8 cellular contexts compared by ENCODE assay signal in genomic region chr1:120724507-120724906, GRCh38. TPM values are rescaled to one million over a fixed set of nuclear protein-coding genes. Genes with fewer than 3 reads are reported as not detected.
A peak's percentile ranks its signal among the peaks of the same experiment; 100 is the strongest.
DNase-seq lines count a peak whose midpoint lies in the region; ATAC-seq, FAIRE-seq and TF ChIP-seq lines count a peak whose summit lies in the region.
"Not testable (repeated sequence)": the region's sequence is repeated elsewhere in the genome, so short reads cannot be mapped to it uniquely, and the experiment has no call there.

No MANE protein-coding gene starts in this region.

- not testable (repeated sequence) for H3K36me3 Mint-ChIP-seq in Caco-2 (ENCODE audit: insufficient read depth, unreplicated experiment); astrocyte (ENCODE audit: low read depth, unreplicated experiment); memory B cell

- not testable (repeated sequence) for H4K91ac ChIP-seq in trophoblast cell (ENCODE audit: low read depth, low read length)

- H2AFZ ChIP-seq in astrocyte (ENCODE audit: low read depth, low read length); trophoblast cell (ENCODE audit: insufficient read depth, low read length, poor library complexity): not testable (repeated sequence)

- not testable (repeated sequence) for H3K36me3 ChIP-seq in Caco-2 (ENCODE audit: control insufficient read depth, insufficient read depth, low read length); astrocyte (ENCODE audit: insufficient read depth, low read length); trophoblast cell (ENCODE audit: control insufficient read depth in 1 of 2, insufficient read depth in 2 of 2, low read length in 2 of 2); subcutaneous abdominal adipose tissue (ENCODE audit: control insufficient read depth in 5 of 5, insufficient read depth in 5 of 5, low read length in 5 of 5)

- peak overlapping the region; percentile 56 for H3K4me3 ChIP-seq in Caco-2 (ENCODE audit: low read depth, low read length)
- H3K4me3 ChIP-seq in LNCaP clone FGC (ENCODE audit: low read depth, low read length), result peak overlapping the region; percentile 56
- not testable (repeated sequence) for H3K4me3 ChIP-seq in astrocyte (ENCODE audit: insufficient read depth, low read depth, low read length)
- H3K4me3 ChIP-seq in epithelial cell of esophagus (ENCODE audit: low read length), result peak overlapping the region; percentile 26
- H3K4me3 ChIP-seq in trophoblast cell (ENCODE audit: low read depth, low read length), result peak overlapping the region; percentile 81
- H3K4me3 ChIP-seq in subcutaneous abdominal adipose tissue (ENCODE audit: low read depth in 1 of 5, low read length in 5 of 5), result peak overlapping the region in 4 of 5 donors; percentile 47 to 73 (median 62)

- not testable (repeated sequence) for H3K27me3 Mint-ChIP-seq in Caco-2 (ENCODE audit: insufficient read depth, unreplicated experiment); astrocyte (ENCODE audit: low read depth, unreplicated experiment); memory B cell

- FAIRE-seq in astrocyte (lab: Jason Lieb, UNC), result not testable (repeated sequence)

- not testable (repeated sequence) for H2BK120ac ChIP-seq in trophoblast cell (ENCODE audit: insufficient read depth, low read length, poor library complexity)

- not testable (repeated sequence) for BruUV-seq in Caco-2 (replicated peaks; lab: Mats Ljungman, UMichigan)

- H3K14ac ChIP-seq in trophoblast cell (ENCODE audit: low read length), result not testable (repeated sequence)

- intact Hi-C loops in Caco-2 (cut with micrococcal nuclease; ENCODE audit: unreplicated experiment), result not testable (repeated sequence)

- H4K8ac ChIP-seq in trophoblast cell (ENCODE audit: low read depth, low read length), result not testable (repeated sequence)

- H3K79me2 ChIP-seq in astrocyte (ENCODE audit: insufficient read depth, low read length); trophoblast cell (ENCODE audit: control insufficient read depth, insufficient read depth, low read length, poor library complexity): not testable (repeated sequence)

- not testable (repeated sequence) for H3K9me3 Mint-ChIP-seq in Caco-2 (ENCODE audit: unreplicated experiment); astrocyte (ENCODE audit: unreplicated experiment); memory B cell

- H3K4me1 ChIP-seq in Caco-2; astrocyte (ENCODE audit: insufficient read depth, low read length); trophoblast cell (ENCODE audit: control insufficient read depth in 1 of 2, insufficient read depth in 2 of 2, low read length in 2 of 2); subcutaneous abdominal adipose tissue (ENCODE audit: control insufficient read depth in 5 of 5, insufficient read depth in 5 of 5, low read length in 5 of 5): not testable (repeated sequence)

- not testable (repeated sequence) for H4K20me1 ChIP-seq in astrocyte (ENCODE audit: insufficient read depth, low read length)

- not testable (repeated sequence) for H3K23ac ChIP-seq in trophoblast cell (ENCODE audit: low read length)

- H2BK5ac ChIP-seq in trophoblast cell (ENCODE audit: low read depth, low read length, poor library complexity), result not testable (repeated sequence)

- not testable (repeated sequence) for H3K4me2 ChIP-seq in astrocyte (ENCODE audit: low read length); trophoblast cell (ENCODE audit: low read length)

- H2BK12ac ChIP-seq in trophoblast cell (ENCODE audit: low read length), result not testable (repeated sequence)

- not testable (repeated sequence) for H3K4me1 Mint-ChIP-seq in Caco-2 (ENCODE audit: low read depth, unreplicated experiment); astrocyte (ENCODE audit: low read depth, unreplicated experiment); memory B cell

- H3K9me3 ChIP-seq in Caco-2; astrocyte (ENCODE audit: insufficient read depth, low read depth, low read length); trophoblast cell (ENCODE audit: insufficient read depth, low read depth, low read length); subcutaneous abdominal adipose tissue (ENCODE audit: control insufficient read depth in 5 of 5, low read length in 5 of 5): not testable (repeated sequence)

- DNase-seq in Caco-2, result peak; percentile 12 to 30
- not testable (repeated sequence) for DNase-seq in LNCaP clone FGC (ENCODE audit: low read depth); astrocyte (ENCODE audit: low read depth); epithelial cell of esophagus (ENCODE audit: low read depth); memory B cell (ENCODE audit: low spot score in 2 of 2); trophoblast cell
- DNase-seq in activated CD4-positive, alpha-beta T cell treated with anti-CD3 and anti-CD28 coated beads for 48 hours, result peak; percentile 5

- not testable (repeated sequence) for H3K79me1 ChIP-seq in trophoblast cell (ENCODE audit: low read length)

- H3K4me3 Mint-ChIP-seq in Caco-2 (ENCODE audit: unreplicated experiment), result peak overlapping the region; percentile 56
- H3K4me3 Mint-ChIP-seq in astrocyte (ENCODE audit: unreplicated experiment), result peak overlapping the region; percentile 50
- peak overlapping the region; percentile 78 for H3K4me3 Mint-ChIP-seq in memory B cell

- not testable (repeated sequence) for H3K4ac ChIP-seq in trophoblast cell (ENCODE audit: low read depth, low read length)

- H3K9ac ChIP-seq in astrocyte (ENCODE audit: low read length); trophoblast cell (ENCODE audit: low read length): not testable (repeated sequence)
- H3K9ac ChIP-seq in subcutaneous abdominal adipose tissue (ENCODE audit: low read length in 5 of 5), result peak overlapping the region in 2 of 5 donors; percentile 63 to 80

- H3K27ac ChIP-seq in astrocyte (ENCODE audit: low read depth, low read length); trophoblast cell (ENCODE audit: low read depth, low read length): not testable (repeated sequence)
- H3K27ac ChIP-seq in subcutaneous abdominal adipose tissue (ENCODE audit: low read depth, low read length), result peak overlapping the region; percentile 54

- not testable (repeated sequence) for H3K27me3 ChIP-seq in Caco-2 (replicated peaks; ENCODE audit: control insufficient read depth, insufficient read depth, low read length); astrocyte (ENCODE audit: insufficient read depth, low read length); trophoblast cell (ENCODE audit: insufficient read depth, low read length); subcutaneous abdominal adipose tissue (ENCODE audit: control insufficient read depth in 5 of 5, insufficient read depth in 4 of 5, low read length in 5 of 5)

- ATAC-seq in memory B cell (ENCODE audit: low read depth), result not testable (repeated sequence)

- no CpG with 5 or more reads among the region's 28 CpGs for WGBS in trophoblast cell (ENCODE audit: extremely low coverage, insufficient coverage, insufficient read length)

- H2AK5ac ChIP-seq in trophoblast cell (ENCODE audit: low read length), result not testable (repeated sequence)

- POLR2A ChIA-PET in Caco-2 (lab: Charles Lee), result not testable (repeated sequence)

- TF ChIP-seq CTCF in Caco-2 (IDR thresholded peaks at IDR 0.05; ENCODE audit: insufficient read depth in 1 of 2, low read depth in 1 of 2, low read length in 1 of 2, severe bottlenecking in 1 of 2, unreplicated experiment in 1 of 2); LNCaP clone FGC (IDR thresholded peaks at IDR 0.05; ENCODE audit: control insufficient read depth, extremely low read depth, insufficient read depth); astrocyte (IDR thresholded peaks at IDR 0.05; ENCODE audit: insufficient read depth, low read depth, low read length); epithelial cell of esophagus (IDR thresholded peaks at IDR 0.05; ENCODE audit: insufficient read depth, low read depth, low read length, missing control alignments): not testable (repeated sequence)

- CTCF ChIA-PET in Caco-2 (lab: Charles Lee), result not testable (repeated sequence)

- not testable (repeated sequence) for H3K18ac ChIP-seq in trophoblast cell (ENCODE audit: low read length)

- H3K27ac Mint-ChIP-seq in Caco-2 (ENCODE audit: unreplicated experiment); astrocyte (ENCODE audit: unreplicated experiment); memory B cell: not testable (repeated sequence)

- not testable (repeated sequence) for H4K12ac ChIP-seq in trophoblast cell (ENCODE audit: low read depth, low read length)

RNA-seq across cellular contexts. Expression of gene NBPF26, which starts 0.8 kb away (rescaled TPM):
- 13.9 and 14.9 TPM in 2 replicates for total RNA-seq in Caco-2 (2022)
- total RNA-seq in astrocyte, result 20.8 and 24.6 TPM in 2 replicates
- polyA plus RNA-seq in trophoblast cell (2013), result 4.5 and 4.7 TPM in 2 replicates
